ENCODE assay signal across 19 cellular contexts in the genomic region with DNA sequence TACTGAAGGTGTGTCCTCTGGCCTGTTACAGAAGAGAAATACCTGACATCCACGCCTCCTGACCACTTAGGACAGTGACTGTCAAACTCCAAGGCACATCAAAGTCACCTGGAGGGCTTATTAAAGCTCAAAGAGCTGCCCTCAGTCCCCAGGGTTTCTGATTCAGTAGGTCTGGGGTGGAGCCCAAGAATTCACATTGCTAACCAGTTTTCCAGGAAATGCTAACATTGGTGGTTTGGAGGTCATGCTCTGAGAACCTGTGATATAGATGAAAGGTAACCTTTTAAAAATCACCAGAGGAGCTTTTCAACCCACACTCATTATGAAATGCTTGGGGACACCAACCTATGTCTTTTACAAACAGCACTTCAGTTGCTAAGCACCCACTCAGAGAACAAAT.
DNase-seq lines count a peak whose midpoint lies in the region; TF ChIP-seq lines count a peak whose summit lies in the region.
"Had no signal": no experiment of that assay in that cellular context is flagged by ENCODE, and none has a peak within 500 bp of the region (broad histone marks: within the 10 kb centered on the region; RNA-seq: fewer than 3 reads in every experiment).

No MANE protein-coding gene starts in this region.

- H3K4me3 Mint-ChIP-seq in CD14-positive monocyte, result no peak overlapping the region
- H3K4me3 Mint-ChIP-seq: CD4-positive, CD25-positive, alpha-beta regulatory T cell; nephron; T-helper 17 cell had no signal

- no peaks in the 10 kb centered on the region for H3K36me3 Mint-ChIP-seq in CD14-positive monocyte
- H3K36me3 Mint-ChIP-seq: CD4-positive, CD25-positive, alpha-beta regulatory T cell had no signal

- no peak overlapping the region for H3K27ac ChIP-seq in RWPE1
- H3K27ac ChIP-seq: SJSA1, transverse colon had no signal

- CTCF ChIA-PET in RWPE1 (lab: Yijun Ruan, JAX), result interaction anchor here (0.9 kb wide), 1 partner anchor 174 kb away, joined by 3 read pairs; no protein-coding TSS in a partner anchor

- TF ChIP-seq CTCF in RWPE1 (conservative IDR thresholded peaks at IDR 0.05; ENCODE audit: low read depth) (no peak), fibroblast of mammary gland (conservative IDR thresholded peaks at IDR 0.05; ENCODE audit: control insufficient read depth, insufficient read depth, low read depth, low read length) (no peak), CD14-positive monocyte (IDR thresholded peaks at IDR 0.05) (no peak)

- DNase-seq in A172 (ENCODE audit: low spot score), result peak; percentile 58
- peak; percentile 30 for DNase-seq in Daoy (ENCODE audit: low read depth)
- peak; percentile 13 for DNase-seq in RWPE1 (ENCODE audit: low spot score)
- peak; percentile 47 for DNase-seq in fibroblast of mammary gland (ENCODE audit: low read depth)
- DNase-seq in T-helper 2 cell, result no peak
- no peak for DNase-seq in SW 1271 (lab: John Stamatoyannopoulos, UW)
- DNase-seq in CD14-positive monocyte (ENCODE audit: low spot score), result no peak
- no peak for DNase-seq in NK-92 treated with Interleukin-12 subunit alpha and Interleukin-12 subunit beta, amount 100 ng/mL, for 24 hours (lab: John Stamatoyannopoulos, UW)
- DNase-seq: activated CD4-positive, alpha-beta T cell treated with anti-CD3 and anti-CD28 coated beads, Interleukin-2, amount 50 U/mL, for 48 hours; activated T-cell treated with anti-CD3 and anti-CD28 coated beads for 4 hours; aorta; CD4-positive, CD25-positive, alpha-beta regulatory T cell; effector memory CD4-positive, alpha-beta T cell; stimulated activated naive CD4-positive, alpha-beta T cell; T-helper 17 cell; transverse colon had no signal

- H3K27ac Mint-ChIP-seq in CD14-positive monocyte, result no peak overlapping the region
- H3K27ac Mint-ChIP-seq: CD4-positive, CD25-positive, alpha-beta regulatory T cell; nephron; T-helper 17 cell had no signal

- H3K27me3 Mint-ChIP-seq in CD14-positive monocyte (ENCODE audit: low read depth in 3 of 3), result peaks cover 0 to 8% (median 2%) of the 10 kb centered on the region in 3 donors

- peaks cover 0 to 5% (median 3%) of the 10 kb centered on the region in 7 donors for H3K9me3 Mint-ChIP-seq in CD14-positive monocyte
- H3K9me3 Mint-ChIP-seq: nephron had no signal

- POLR2A ChIA-PET in RWPE1 (lab: Yijun Ruan, JAX; ENCODE audit: low non-redundant PET), result no interaction called here

- intact Hi-C loops in CD14-positive monocyte (cut with micrococcal nuclease), result no loop called here

- H3K4me3 ChIP-seq in fibroblast of mammary gland (ENCODE audit: control insufficient read depth, low read depth, low read length), result no peak overlapping the region
- H3K4me3 ChIP-seq: HAP-1, SJSA1, transverse colon had no signal

- no peaks in the 10 kb centered on the region for H3K4me1 Mint-ChIP-seq in CD14-positive monocyte
- H3K4me1 Mint-ChIP-seq: CD4-positive, CD25-positive, alpha-beta regulatory T cell; T-helper 17 cell had no signal

Comparison
In these comparisons a context has a peak if more than half of its experiments do, and no peak if none do; other contexts are left out.
1. DNase-seq: peak in A172 (single experiment), Daoy (single experiment), RWPE1 (single experiment) and fibroblast of mammary gland (single experiment); none in T-helper 2 cell (0 of 5), SW 1271 (0 of 2), CD14-positive monocyte (single experiment) and NK-92 treated with Interleukin-12 subunit alpha and Interleukin-12 subunit beta, amount 100 ng/mL, for 24 hours (single experiment).